ENCODE assay signal across 6 cellular contexts in genomic region chr11:115111066-115111465, GRCh38.
"Had no signal": no experiment of that assay in that cellular context is flagged by ENCODE, and none has a peak within 500 bp of the region (broad histone marks: within the 10 kb centered on the region; RNA-seq: fewer than 3 reads in every experiment).

No MANE protein-coding gene starts in this region.

- H3K4me1 Mint-ChIP-seq: IgD-negative memory B cell had no signal

- ATAC-seq: HepG2, K562 had no signal

- FAIRE-seq: HepG2, HTR-8/SVneo, K562 had no signal

- H3K27ac ChIP-seq: HL-60 had no signal

- H3K4me3 ChIP-seq: K562 had no signal

- DNase-seq: IMR-90 had no signal

- H3K4me3 Mint-ChIP-seq: IgD-negative memory B cell had no signal

- H3K36me3 Mint-ChIP-seq: IgD-negative memory B cell had no signal
